8 cellular contexts compared by ENCODE assay signal in the genomic region with DNA sequence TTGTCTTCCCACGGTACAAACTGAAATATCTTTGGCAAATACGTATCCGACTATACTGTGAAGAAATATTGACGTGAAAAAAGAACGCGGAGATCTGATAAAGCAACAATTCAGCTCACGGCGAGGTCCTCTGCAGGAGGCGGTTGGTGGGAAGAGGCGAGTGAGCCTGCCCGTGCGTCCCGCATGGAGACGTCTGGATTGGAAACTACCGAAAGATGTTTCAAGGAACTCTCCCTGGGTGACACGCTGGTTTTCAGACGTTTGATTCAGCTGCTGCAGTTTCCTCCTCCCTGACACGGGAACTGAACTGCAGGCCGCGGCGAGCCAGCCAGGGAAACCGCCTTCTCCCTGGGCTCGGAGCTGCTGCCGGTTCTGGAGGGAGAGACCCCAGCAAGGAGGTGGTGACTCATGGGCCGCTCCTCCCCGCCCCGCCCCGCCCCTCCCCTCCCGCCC. TPM values are rescaled to one million over a fixed set of nuclear protein-coding genes. Genes with fewer than 3 reads are reported as not detected.
DNase-seq lines count a peak whose midpoint lies in the region; ATAC-seq, FAIRE-seq and TF ChIP-seq lines count a peak whose summit lies in the region.

No MANE protein-coding gene starts in this region.

- no peaks in the 10 kb centered on the region for H3K9me3 Mint-ChIP-seq in activated CD8-positive, alpha-beta T cell treated with anti-CD3 and anti-CD28 coated beads for 36 hours

- H3K4me3 Mint-ChIP-seq in activated CD8-positive, alpha-beta T cell treated with anti-CD3 and anti-CD28 coated beads for 36 hours, result no peak overlapping the region

- POLR2A ChIA-PET in activated CD8-positive, alpha-beta T cell treated with anti-CD3 and anti-CD28 coated beads for 36 hours (lab: Charles Lee), result interaction anchor here (1.2 kb wide), 1 partner anchor 11 kb away, joined by 3 read pairs; no protein-coding TSS in a partner anchor

- CTCF ChIA-PET in activated CD8-positive, alpha-beta T cell treated with anti-CD3 and anti-CD28 coated beads for 36 hours (lab: Charles Lee), result interaction anchor here (0.6 to 1.0 kb wide), 3 partner anchors 9 to 304 kb away, joined by 3 read pairs; no protein-coding TSS in a partner anchor

- no peak for DNase-seq in activated CD4-positive, CD25-positive, alpha-beta regulatory T cell (lab: John Stamatoyannopoulos, UW)
- DNase-seq in NCI-H524 treated with DMSO at 0.1 percent for 48 hours (lab: John Stamatoyannopoulos, UW) (peak; percentile 34), lung microvascular endothelial cell (ENCODE audit: low read depth in 2 of 2) (peak; percentile 59 to 76)
- DNase-seq in activated CD8-positive, alpha-beta T cell treated with anti-CD3 and anti-CD28 coated beads for 36 hours, result peak; percentile 70
- peak in 2 of 3 experiments; percentile 16 to 35 for DNase-seq in stimulated activated CD4-positive, alpha-beta T cell treated with anti-CD3 and anti-CD28 coated beads, TNF-alpha, amount 100 ng/mL, for 24 hours (ENCODE audit: low read depth in 3 of 3)

- TF ChIP-seq CTCF in activated CD8-positive, alpha-beta T cell treated with anti-CD3 and anti-CD28 coated beads for 36 hours (IDR thresholded peaks at IDR 0.05), result no peak

- peaks cover 9% of the 10 kb centered on the region for H3K4me1 Mint-ChIP-seq in activated CD8-positive, alpha-beta T cell treated with anti-CD3 and anti-CD28 coated beads for 36 hours (ENCODE audit: low read depth)

- intact Hi-C loops in activated CD8-positive, alpha-beta T cell treated with anti-CD3 and anti-CD28 coated beads for 36 hours (cut with micrococcal nuclease), result no loop called here

- peak; percentile 61 for FAIRE-seq in endometrium (lab: Jason Lieb, UNC)

- H3K27ac Mint-ChIP-seq in activated CD8-positive, alpha-beta T cell treated with anti-CD3 and anti-CD28 coated beads for 36 hours, result no peak overlapping the region

- H3K27me3 Mint-ChIP-seq in activated CD8-positive, alpha-beta T cell treated with anti-CD3 and anti-CD28 coated beads for 36 hours, result peaks cover 7% of the 10 kb centered on the region

- ATAC-seq in activated CD4-positive, CD25-positive, alpha-beta regulatory T cell treated with anti-CD3 and anti-CD28 coated beads, Interleukin-2, amount 50 U/mL, for 24 hours, result peak; percentile 46 to 58
- peak; percentile 62 for ATAC-seq in activated CD8-positive, alpha-beta T cell treated with anti-CD3 and anti-CD28 coated beads for 36 hours
- ATAC-seq in HG03342 (IDR thresholded peaks at IDR 0.05; ENCODE audit: unreplicated experiment), result no peak

- H3K36me3 Mint-ChIP-seq in activated CD8-positive, alpha-beta T cell treated with anti-CD3 and anti-CD28 coated beads for 36 hours (ENCODE audit: low read depth), result no peaks in the 10 kb centered on the region

RNA-seq across cellular contexts. Expression of gene COL6A1, which starts 0.4 kb away (rescaled TPM):
- 1 to 10 TPM; 4.1 to 5.2 TPM for total RNA-seq in activated CD8-positive, alpha-beta T cell treated with anti-CD3 and anti-CD28 coated beads for 36 hours
- total RNA-seq in lung microvascular endothelial cell, result 4.0 and 6.5 TPM in 2 replicates

Comparison
In these comparisons a context has a peak if more than half of its experiments do, and no peak if none do; other contexts are left out.
1. DNase-seq: peak in NCI-H524 treated with DMSO at 0.1 percent for 48 hours (single experiment), activated CD8-positive, alpha-beta T cell treated with anti-CD3 and anti-CD28 coated beads for 36 hours (single experiment), lung microvascular endothelial cell (2 of 2) and stimulated activated CD4-positive, alpha-beta T cell treated with anti-CD3 and anti-CD28 coated beads, TNF-alpha, amount 100 ng/mL, for 24 hours (2 of 3); none in activated CD4-positive, CD25-positive, alpha-beta regulatory T cell (0 of 4).